In genomic region chr4:115090483-115091075, GRCh38 we compare ENCODE assay signal across 2 cellular contexts.
TF ChIP-seq lines count a peak whose summit lies in the region.

No MANE protein-coding gene starts in this region.

TF ChIP-seq in GM23338, 12 proteins besides CTCF, POLR2A, EP300 and RAD21 (continued from another document):
- TF ChIP-seq CREB1 (CRISPR knock-in tag; IDR thresholded peaks at IDR 0.05; ENCODE audit: low read depth) (no peak), STAT1 (IDR thresholded peaks at IDR 0.05; ENCODE audit: unreplicated experiment) (no peak), ZNF462 (CRISPR knock-in tag; IDR thresholded peaks at IDR 0.05) (no peak), NANOG (IDR thresholded peaks at IDR 0.05; ENCODE audit: borderline replicate concordance) (no peak), ETS1 (IDR thresholded peaks at IDR 0.05) (no peak), POLR2AphosphoS5 (IDR thresholded peaks at IDR 0.05; ENCODE audit: low read depth) (no peak), EZH2 (IDR thresholded peaks at IDR 0.05; ENCODE audit: low read depth, unreplicated experiment) (no peak), EZH2phosphoT487 (IDR thresholded peaks at IDR 0.05; ENCODE audit: unreplicated experiment) (no peak), ZNF114 (CRISPR knock-in tag; IDR thresholded peaks at IDR 0.05) (no peak)

TF ChIP-seq in WTC11, 78 proteins besides CTCF, POLR2A, EP300 and RAD21 (continued from another document):
- TF ChIP-seq STAT6 (CRISPR knock-in tag; conservative IDR thresholded peaks at IDR 0.05; ENCODE audit: low read depth) = no peak
- TF ChIP-seq TP53 (CRISPR knock-in tag; IDR thresholded peaks at IDR 0.05) = no peak
- TF ChIP-seq MYBL2 (CRISPR knock-in tag; IDR thresholded peaks at IDR 0.05) = no peak
- TF ChIP-seq TEAD1 (CRISPR knock-in tag; IDR thresholded peaks at IDR 0.05) = no peak
